Comparison of ENCODE assay signal across 12 cellular contexts in the genomic region with DNA sequence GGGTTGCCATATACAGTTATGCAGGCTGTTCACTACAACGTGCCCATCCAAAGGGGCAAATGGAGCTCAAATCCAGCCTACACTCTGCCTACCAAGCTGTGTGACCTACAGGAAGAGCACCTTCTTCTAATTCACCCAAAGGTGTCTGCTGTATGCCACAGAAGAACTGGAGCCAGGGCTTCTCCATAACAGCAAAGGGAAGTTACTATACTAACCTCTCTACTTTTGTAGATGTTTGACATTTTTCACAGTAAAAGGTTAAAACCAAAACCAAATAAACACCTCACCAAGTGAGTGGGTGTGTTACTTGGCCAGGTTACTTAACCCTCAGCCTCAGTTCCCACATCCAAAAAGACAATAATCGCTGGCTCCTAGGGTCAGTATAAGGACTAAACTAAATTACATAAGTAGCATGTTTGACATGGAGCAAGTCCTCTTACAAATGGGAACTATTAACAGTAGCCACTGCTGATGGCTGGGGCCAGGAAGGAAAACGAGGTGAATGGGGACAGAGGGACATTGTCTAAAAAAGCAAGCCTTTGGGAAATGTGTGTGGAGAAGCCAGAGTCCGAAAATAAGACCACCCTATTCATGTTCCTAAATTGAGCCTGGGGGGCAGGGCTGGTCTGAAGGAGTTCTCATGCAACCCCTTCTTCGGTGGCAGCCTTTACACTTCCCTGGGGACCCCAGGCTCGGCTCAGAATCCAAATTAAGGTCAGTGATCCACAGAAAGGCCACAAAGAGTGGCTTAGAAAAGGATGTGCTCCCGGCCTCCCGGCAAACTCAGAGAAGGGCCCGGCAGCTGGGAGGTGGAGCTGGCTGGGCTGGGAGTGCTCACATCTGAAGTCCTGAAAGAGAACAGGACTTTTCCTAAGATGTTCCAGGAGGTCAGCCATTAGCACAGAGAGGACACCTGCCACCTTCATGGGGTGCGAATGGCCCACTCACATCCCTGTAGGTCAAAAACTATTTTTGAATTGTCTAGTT. TPM values are rescaled to one million over a fixed set of nuclear protein-coding genes. Genes with fewer than 3 reads are reported as not detected.
A peak's percentile ranks its signal among the peaks of the same experiment; 100 is the strongest.
DNase-seq lines count a peak whose midpoint lies in the region; ATAC-seq and TF ChIP-seq lines count a peak whose summit lies in the region.
"Had no signal": no experiment of that assay in that cellular context is flagged by ENCODE, and none has a peak within 500 bp of the region (broad histone marks: within the 10 kb centered on the region; RNA-seq: fewer than 3 reads in every experiment).

No MANE protein-coding gene starts in this region.

- peaks cover 21% of the 10 kb centered on the region for H3K27me3 Mint-ChIP-seq in activated naive CD8-positive, alpha-beta T cell treated with anti-CD3 and anti-CD28 coated beads, Interleukin-2, amount 50 U/mL, for 24 hours
- peaks cover 25% of the 10 kb centered on the region for H3K27me3 Mint-ChIP-seq in activated naive CD8-positive, alpha-beta T cell treated with anti-CD3 and anti-CD28 coated beads for 36 hours
- H3K27me3 Mint-ChIP-seq in nephron (ENCODE audit: low read depth) (no peaks in the 10 kb centered on the region), type B pancreatic cell (no peaks in the 10 kb centered on the region)

- peak; percentile 15 for ATAC-seq in activated naive CD8-positive, alpha-beta T cell treated with anti-CD3 and anti-CD28 coated beads, Interleukin-2, amount 50 U/mL, for 24 hours
- ATAC-seq in HG02642 (IDR thresholded peaks at IDR 0.05; ENCODE audit: poor library complexity, unreplicated experiment) (no peak), GM19455 (IDR thresholded peaks at IDR 0.05; ENCODE audit: unreplicated experiment) (no peak)

- no peaks in the 10 kb centered on the region for H3K9me3 Mint-ChIP-seq in activated naive CD8-positive, alpha-beta T cell treated with anti-CD3 and anti-CD28 coated beads, Interleukin-2, amount 50 U/mL, for 24 hours
- H3K9me3 Mint-ChIP-seq in activated naive CD8-positive, alpha-beta T cell treated with anti-CD3 and anti-CD28 coated beads for 36 hours, result no peaks in the 10 kb centered on the region
- H3K9me3 Mint-ChIP-seq in nephron (no peaks in the 10 kb centered on the region), type B pancreatic cell (no peaks in the 10 kb centered on the region)
- H3K9me3 Mint-ChIP-seq: H9 had no signal

- H3K4me3 ChIP-seq in colonic mucosa, result no peak overlapping the region
- H3K4me3 ChIP-seq: testis had no signal

- peak overlapping the region in 1 of 2 donors; percentile 1 for H3K9ac ChIP-seq in colonic mucosa (ENCODE audit: low read depth in 2 of 2, low read length in 2 of 2)

- no peaks in the 10 kb centered on the region for H3K36me3 ChIP-seq in colonic mucosa

- intact Hi-C loops in colonic mucosa (cut with DNase I), result no loop called here

- no peaks in the 10 kb centered on the region for H3K27me3 ChIP-seq in colonic mucosa
- H3K27me3 ChIP-seq: testis had no signal

- TF ChIP-seq CTCF in colonic mucosa (IDR thresholded peaks at IDR 0.05) (no peak), nephron (IDR thresholded peaks at IDR 0.05; ENCODE audit: unreplicated experiment in 3 of 3) (no peak), type B pancreatic cell (conservative IDR thresholded peaks at IDR 0.05) (no peak)

- DNase-seq in activated naive CD8-positive, alpha-beta T cell treated with anti-CD3 and anti-CD28 coated beads, Interleukin-2, amount 50 U/mL, for 24 hours, result no peak
- DNase-seq in activated naive CD8-positive, alpha-beta T cell treated with anti-CD3 and anti-CD28 coated beads for 36 hours, result no peak
- DNase-seq in colonic mucosa (no peak), type B pancreatic cell (ENCODE audit: extremely low spot score, unreplicated experiment) (no peak), NCI-H2196 (lab: John Stamatoyannopoulos, UW; ENCODE audit: unreplicated experiment) (no peak)
- DNase-seq: activated naive CD4-positive, alpha-beta T cell treated with Interleukin-2 at 50 U/mL for 16 hours; DND-41; H9; testis had no signal

- H3K27ac ChIP-seq in colonic mucosa, result peak overlapping the region; percentile 34
- H3K27ac ChIP-seq: testis had no signal

- no peak overlapping the region for H3K27ac Mint-ChIP-seq in activated naive CD8-positive, alpha-beta T cell treated with anti-CD3 and anti-CD28 coated beads, Interleukin-2, amount 50 U/mL, for 24 hours
- H3K27ac Mint-ChIP-seq in activated naive CD8-positive, alpha-beta T cell treated with anti-CD3 and anti-CD28 coated beads for 36 hours, result no peak overlapping the region
- H3K27ac Mint-ChIP-seq in nephron (peak overlapping the region; percentile 27 to 88 (median 80)), type B pancreatic cell (peak overlapping the region; percentile 55)
- H3K27ac Mint-ChIP-seq: H9 had no signal

- peaks cover 28% of the 10 kb centered on the region for H3K4me1 Mint-ChIP-seq in activated naive CD8-positive, alpha-beta T cell treated with anti-CD3 and anti-CD28 coated beads, Interleukin-2, amount 50 U/mL, for 24 hours
- H3K4me1 Mint-ChIP-seq in activated naive CD8-positive, alpha-beta T cell treated with anti-CD3 and anti-CD28 coated beads for 36 hours, result peaks cover 26% of the 10 kb centered on the region
- peaks cover 70% of the 10 kb centered on the region for H3K4me1 Mint-ChIP-seq in nephron
- H3K4me1 Mint-ChIP-seq in type B pancreatic cell (ENCODE audit: unreplicated experiment), result peaks cover 57% of the 10 kb centered on the region

- peaks cover 10% of the 10 kb centered on the region for H3K4me1 ChIP-seq in colonic mucosa
- H3K4me1 ChIP-seq: testis had no signal

- no peak overlapping the region for H3K4me3 Mint-ChIP-seq in activated naive CD8-positive, alpha-beta T cell treated with anti-CD3 and anti-CD28 coated beads, Interleukin-2, amount 50 U/mL, for 24 hours
- no peak overlapping the region for H3K4me3 Mint-ChIP-seq in activated naive CD8-positive, alpha-beta T cell treated with anti-CD3 and anti-CD28 coated beads for 36 hours
- H3K4me3 Mint-ChIP-seq in nephron, result peak overlapping the region in 1 of 3 experiments; percentile 35
- no peak overlapping the region for H3K4me3 Mint-ChIP-seq in type B pancreatic cell
- H3K4me3 Mint-ChIP-seq: H9 had no signal

- H3K36me3 Mint-ChIP-seq in activated naive CD8-positive, alpha-beta T cell treated with anti-CD3 and anti-CD28 coated beads, Interleukin-2, amount 50 U/mL, for 24 hours (ENCODE audit: low read depth), result no peaks in the 10 kb centered on the region
- H3K36me3 Mint-ChIP-seq in activated naive CD8-positive, alpha-beta T cell treated with anti-CD3 and anti-CD28 coated beads for 36 hours, result no peaks in the 10 kb centered on the region
- H3K36me3 Mint-ChIP-seq in nephron (ENCODE audit: low read depth) (no peaks in the 10 kb centered on the region), type B pancreatic cell (no peaks in the 10 kb centered on the region)

- no peaks in the 10 kb centered on the region for H3K9me3 ChIP-seq in colonic mucosa
- H3K9me3 ChIP-seq: testis had no signal

RNA-seq across cellular contexts. Expression of gene CUEDC1, which starts 13.5 kb away (rescaled TPM):
- under 1 TPM; 0.14 to 0.18 TPM for total RNA-seq in activated naive CD8-positive, alpha-beta T cell treated with anti-CD3 and anti-CD28 coated beads for 36 hours
- total RNA-seq in colonic mucosa (10 to 100 TPM; 14.7 to 15.2 TPM), type B pancreatic cell (ENCODE audit: low replicate concordance) (29.8 and 31.3 TPM in 2 replicates)

RNA-seq across cellular contexts. Expression of gene VEZF1, which starts 46.4 kb away (rescaled TPM):
- total RNA-seq in activated naive CD8-positive, alpha-beta T cell treated with anti-CD3 and anti-CD28 coated beads for 36 hours, result 10 to 100 TPM; 22.8 to 23.0 TPM
- total RNA-seq in colonic mucosa (10 to 100 TPM; 35.7 to 52.8 TPM), type B pancreatic cell (ENCODE audit: low replicate concordance) (53.3 and 73.2 TPM in 2 replicates)

Comparison
In these comparisons a context has a peak if more than half of its experiments do, and no peak if none do; other contexts are left out.
1. H3K27ac Mint-ChIP-seq: peak in nephron (3 of 3) and type B pancreatic cell (single experiment); none in activated naive CD8-positive, alpha-beta T cell treated with anti-CD3 and anti-CD28 coated beads, Interleukin-2, amount 50 U/mL, for 24 hours (single experiment) and activated naive CD8-positive, alpha-beta T cell treated with anti-CD3 and anti-CD28 coated beads for 36 hours (single experiment).
2. RNA of gene CUEDC1, which starts 13.5 kb away (total RNA-seq): 29.8 to 31.3 TPM in type B pancreatic cell and 14.7 to 15.2 TPM in colonic mucosa; 0.14 to 0.18 TPM in activated naive CD8-positive, alpha-beta T cell treated with anti-CD3 and anti-CD28 coated beads for 36 hours; every median in the first group is over 10 times any median in the second.